ENCODE assay signal across 8 cellular contexts in genomic region chr10:101061814-101062230, GRCh38.
DNase-seq lines count a peak whose midpoint lies in the region; TF ChIP-seq lines count a peak whose summit lies in the region.

TSS of gene KAZALD1 (plus strand) at chr10:101061989. CDS start at chr10:101062593, 604 bp downstream.

- no peaks in the 10 kb centered on the region for H3K9me3 ChIP-seq in BLaER1 treated with 17β-estradiol and CSF1 and Interleukin-3, amounts not matched to agents 10 nM and 100 nM (replicated peaks in 1 of 11)
- no peaks in the 10 kb centered on the region for H3K9me3 ChIP-seq in Loucy (ENCODE audit: insufficient read depth, low read depth, low read length)
- no peaks in the 10 kb centered on the region for H3K9me3 ChIP-seq in effector memory CD4-positive, alpha-beta T cell (ENCODE audit: control insufficient read depth, low read length)

- H3K4me1 ChIP-seq in BLaER1 treated with 17β-estradiol and CSF1 and Interleukin-3, amounts not matched to agents 10 nM and 100 nM = peaks cover 57 to 88% (median 82%) of the 10 kb centered on the region in 10 experiments
- H3K4me1 ChIP-seq in Loucy (ENCODE audit: insufficient read depth, low read length, poor library complexity, severe bottlenecking) = peaks cover 51% of the 10 kb centered on the region
- H3K4me1 ChIP-seq in effector memory CD4-positive, alpha-beta T cell (ENCODE audit: control insufficient read depth, insufficient read depth, low read length, poor library complexity, severe bottlenecking) = peaks cover 37% of the 10 kb centered on the region

- DNase-seq in effector memory CD4-positive, alpha-beta T cell = no peak
- DNase-seq in GM10266 (ENCODE audit: extremely low spot score) (no peak), NCI-H1105 treated with DMSO at 0.1 percent for 48 hours (lab: John Stamatoyannopoulos, UW) (no peak), glomerular visceral epithelial cell (ENCODE audit: extremely low spot score) (no peak), NCI-H1694 treated with DMSO at 0.1 percent for 48 hours (lab: John Stamatoyannopoulos, UW) (no peak)

- H3K27ac Mint-ChIP-seq in nephron = peak within 1 kb of the TSS; percentile 97 to 98 (median 97)

- no peaks in the 10 kb centered on the region for H3K9me2 ChIP-seq in Loucy (replicated peaks; ENCODE audit: low read depth, low read length)

- peaks cover 0 to 21% (median 1%) of the 10 kb centered on the region in 11 experiments; a peak in 4 of 22 replicates for H4K20me1 ChIP-seq in BLaER1 treated with 17β-estradiol and CSF1 and Interleukin-3, amounts not matched to agents 10 nM and 100 nM
- H4K20me1 ChIP-seq in Loucy (ENCODE audit: insufficient read depth, low read length, poor library complexity, severe bottlenecking) = peaks cover 11% of the 10 kb centered on the region

- no peaks in the 10 kb centered on the region for H3K36me3 Mint-ChIP-seq in nephron (ENCODE audit: low read depth)

- peak within 1 kb of the TSS; percentile 98 for H2AFZ ChIP-seq in Loucy (ENCODE audit: low read length)

- H3F3A ChIP-seq in Loucy (ENCODE audit: low read depth) = peaks cover 7% of the 10 kb centered on the region; the same call in 1 of the 2 replicates

- H3K4me3 ChIP-seq in BLaER1 treated with 17β-estradiol and CSF1 and Interleukin-3, amounts not matched to agents 10 nM and 100 nM = peak within 1 kb of the TSS; percentile 62 to 79 (median 76)
- H3K4me3 ChIP-seq in Loucy (ENCODE audit: low read length, poor library complexity, severe bottlenecking) = peak within 1 kb of the TSS; percentile 93
- peak within 1 kb of the TSS; percentile 89 for H3K4me3 ChIP-seq in effector memory CD4-positive, alpha-beta T cell (ENCODE audit: insufficient read depth, low read depth, low read length, poor library complexity, severe bottlenecking)

- peak within 1 kb of the TSS; percentile 96 to 100 (median 98) for H3K4me2 ChIP-seq in BLaER1 treated with 17β-estradiol and CSF1 and Interleukin-3, amounts not matched to agents 10 nM and 100 nM
- peak within 1 kb of the TSS; percentile 96 for H3K4me2 ChIP-seq in Loucy (ENCODE audit: low read depth, low read length, poor library complexity, severe bottlenecking)

- no peak for TF ChIP-seq CTCF in Loucy (conservative IDR thresholded peaks at IDR 0.05; ENCODE audit: low read length)
- TF ChIP-seq CTCF in nephron (IDR thresholded peaks at IDR 0.05; ENCODE audit: unreplicated experiment in 3 of 3) = no peak
- no peak for TF ChIP-seq CTCF in GM10266 (IDR thresholded peaks at IDR 0.05; ENCODE audit: control insufficient read depth, insufficient read depth, low read depth, missing control alignments)

- peak within 1 kb of the TSS; percentile 92 to 99 (median 97) for H3K9ac ChIP-seq in BLaER1 treated with 17β-estradiol and CSF1 and Interleukin-3, amounts not matched to agents 10 nM and 100 nM
- peak within 1 kb of the TSS; percentile 97 for H3K9ac ChIP-seq in Loucy (ENCODE audit: low read depth, low read length, poor library complexity, severe bottlenecking)

- peaks cover 63% of the 10 kb centered on the region for H3K79me2 ChIP-seq in Loucy (ENCODE audit: insufficient read depth, low read length)

- peak within 1 kb of the TSS; percentile 94 to 98 (median 98) for H3K4me3 Mint-ChIP-seq in nephron

- H3K27me3 Mint-ChIP-seq in nephron (ENCODE audit: low read depth) = peaks cover 34% of the 10 kb centered on the region

- H3K27ac ChIP-seq in BLaER1 treated with 17β-estradiol and CSF1 and Interleukin-3, amounts not matched to agents 10 nM and 100 nM = peak within 1 kb of the TSS; percentile 90 to 99 (median 98)
- peak within 1 kb of the TSS; percentile 87 for H3K27ac ChIP-seq in effector memory CD4-positive, alpha-beta T cell (ENCODE audit: insufficient read depth, low read length, poor library complexity, severe bottlenecking)

- peaks cover 51% of the 10 kb centered on the region for H3K4me1 Mint-ChIP-seq in nephron

- H3K9me3 Mint-ChIP-seq in nephron = no peaks in the 10 kb centered on the region

- peaks cover 0 to 8% (median 2%) of the 10 kb centered on the region in 11 experiments; a peak in 8 of 22 replicates for H3K36me3 ChIP-seq in BLaER1 treated with 17β-estradiol and CSF1 and Interleukin-3, amounts not matched to agents 10 nM and 100 nM
- no peaks in the 10 kb centered on the region for H3K36me3 ChIP-seq in Loucy (ENCODE audit: insufficient read depth, low read length)
- H3K36me3 ChIP-seq in effector memory CD4-positive, alpha-beta T cell (ENCODE audit: control insufficient read depth, insufficient read depth, low read length) = no peaks in the 10 kb centered on the region

- H3K27me3 ChIP-seq in BLaER1 treated with 17β-estradiol and CSF1 and Interleukin-3, amounts not matched to agents 10 nM and 100 nM = no peaks in the 10 kb centered on the region
- no peaks in the 10 kb centered on the region for H3K27me3 ChIP-seq in Loucy (ENCODE audit: insufficient read depth, low read length, poor library complexity, severe bottlenecking)
- peaks cover 27% of the 10 kb centered on the region for H3K27me3 ChIP-seq in effector memory CD4-positive, alpha-beta T cell (replicated peaks; ENCODE audit: control insufficient read depth, insufficient read depth, low read length, poor library complexity, severe bottlenecking)
